ENCODE assay signal across 1 cellular context in genomic region chr10:93063977-93064660, GRCh38.
TF ChIP-seq lines count a peak whose summit lies in the region.

No MANE protein-coding gene starts in this region.

TF ChIP-seq in HepG2, 621 proteins besides CTCF, POLR2A, EP300 and RAD21:
- TF ChIP-seq ETV5 (CRISPR knock-in tag; IDR thresholded peaks at IDR 0.05; ENCODE audit: borderline replicate concordance) (no peak), ZMYM3 (CRISPR knock-in tag; IDR thresholded peaks at IDR 0.05) (0 out of 2 replicates have a peak, but pooled peaks have one; percentile 66), ZNF557 (CRISPR knock-in tag; IDR thresholded peaks at IDR 0.05) (no peak), ZNF768 (CRISPR knock-in tag; IDR thresholded peaks at IDR 0.05) (peak; percentile 97), HNF1A (IDR thresholded peaks at IDR 0.05; ENCODE audit: low read depth) (no peak), HNF1A (CRISPR knock-in tag; IDR thresholded peaks at IDR 0.05; ENCODE audit: borderline replicate concordance) (no peak), KMT2B (CRISPR knock-in tag; IDR thresholded peaks at IDR 0.05) (no peak)
